In genomic region chr4:107219681-107220080, GRCh38 we compare ENCODE assay signal across 24 cellular contexts.
"Had no signal": no experiment of that assay in that cellular context is flagged by ENCODE, and none has a peak within 500 bp of the region (broad histone marks: within the 10 kb centered on the region; RNA-seq: fewer than 3 reads in every experiment).

No MANE protein-coding gene starts in this region.

- H3K4me3 ChIP-seq: breast epithelium, esophagus muscularis mucosa, left lung, mucosa of descending colon, psoas muscle, skin epidermis, tibial nerve, uterus had no signal

- H3K9me3 ChIP-seq: breast epithelium, esophagus muscularis mucosa, left lung, mucosa of descending colon, psoas muscle, tibial nerve, uterus had no signal

- H3K27me3 ChIP-seq: breast epithelium, esophagus muscularis mucosa, left lung, tibial nerve, uterus had no signal

- DNase-seq: activated CD4-positive, alpha-beta T cell treated with anti-CD3 and anti-CD28 coated beads for 48 hours; activated CD4-positive, CD25-positive, alpha-beta regulatory T cell; activated CD8-positive, alpha-beta T cell treated with anti-CD3 and anti-CD28 coated beads for 36 hours; activated naive CD4-positive, alpha-beta T cell treated with Interleukin-2 at 50 U/mL for 16 hours; activated naive CD8-positive, alpha-beta T cell treated with anti-CD3 and anti-CD28 coated beads, Interleukin-2, amount 10 ng/mL, durations not matched to agents 7 days and 5 days; activated T-cell treated with anti-CD3 and anti-CD28 coated beads, Interleukin-2, amount 50 U/mL, for 24 hours; anterior cingulate cortex; cerebellar nuclear complex; effector CD8-positive, alpha-beta T cell; kidney; left lung; mucosa of descending colon; naive B cell; psoas muscle; right cardiac atrium; stimulated activated CD4-positive, alpha-beta T cell treated with anti-CD3 and anti-CD28 coated beads, Interleukin-15, amount 100 ng/mL, for 24 hours; stimulated activated CD4-positive, alpha-beta T cell treated with anti-CD3 and anti-CD28 coated beads, Interleukin-2, amount 100 ng/mL, for 48 hours; T-helper 1 cell; T-helper 9 cell; uterus had no signal

- H3K36me3 ChIP-seq: breast epithelium, esophagus muscularis mucosa, left lung, tibial nerve, uterus had no signal

- H3K4me1 ChIP-seq: breast epithelium, esophagus muscularis mucosa, left lung, psoas muscle, tibial nerve, uterus had no signal

- H3K27ac ChIP-seq: esophagus muscularis mucosa, left lung, psoas muscle, skin epidermis, tibial nerve, uterus had no signal
